ENCODE assay signal across 24 cellular contexts in the genomic region with DNA sequence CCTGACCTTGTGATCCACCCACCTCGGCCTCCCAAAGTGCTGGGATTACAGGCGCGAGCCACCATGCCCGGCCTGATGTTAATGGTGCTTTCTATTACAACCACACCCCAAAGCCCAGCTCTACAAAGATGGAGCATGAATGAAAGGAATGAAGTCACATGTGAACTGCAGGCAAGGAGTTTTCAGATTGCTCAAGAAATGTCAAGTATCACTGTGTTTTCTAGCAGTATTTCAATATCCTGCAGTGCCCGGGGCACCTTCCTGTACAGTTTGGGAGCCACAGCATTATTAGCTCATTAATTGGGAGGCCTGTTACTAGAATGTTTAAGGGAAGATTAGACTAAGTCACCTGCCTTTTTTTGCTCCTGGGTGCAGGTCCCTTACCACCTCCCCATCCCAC.
"Had no signal": no experiment of that assay in that cellular context is flagged by ENCODE, and none has a peak within 500 bp of the region (broad histone marks: within the 10 kb centered on the region; RNA-seq: fewer than 3 reads in every experiment).

No MANE protein-coding gene starts in this region.

- H3K9me3 ChIP-seq: Peyer's patch had no signal

- ATAC-seq: activated CD8-positive, alpha-beta T cell treated with anti-CD3 and anti-CD28 coated beads, Interleukin-2, amount 10 ng/mL, durations not matched to agents 7 days and 5 days; T-helper 17 cell had no signal

- H3K27me3 Mint-ChIP-seq: activated naive CD8-positive, alpha-beta T cell; T-helper 17 cell had no signal

- H3K27ac Mint-ChIP-seq: activated CD8-positive, alpha-beta T cell treated with anti-CD3 and anti-CD28 coated beads, Interleukin-2, amount 10 ng/mL, durations not matched to agents 7 days and 5 days; activated naive CD8-positive, alpha-beta T cell; T-helper 17 cell had no signal

- H3K27ac ChIP-seq: brain microvascular endothelial cell, Peyer's patch had no signal

- H3K4me1 ChIP-seq: Peyer's patch had no signal

- H3K27me3 ChIP-seq: brain microvascular endothelial cell, Peyer's patch had no signal

- DNase-seq: activated CD4-positive, alpha-beta T cell treated with anti-CD3 and anti-CD28 coated beads for 48 hours; activated CD4-positive, alpha-beta T cell treated with anti-CD3 and anti-CD28 coated beads, Interleukin-2, amount 50 U/mL, for 4 hours; activated CD4-positive, CD25-positive, alpha-beta regulatory T cell treated with anti-CD3 and anti-CD28 coated beads, Interleukin-2, amount 50 U/mL, for 72 hours; activated CD8-positive, alpha-beta memory T cell treated with anti-CD3 and anti-CD28 coated beads, Interleukin-2, amount 50 U/mL, for 48 hours; activated CD8-positive, alpha-beta T cell treated with anti-CD3 and anti-CD28 coated beads, Interleukin-2, amount 10 ng/mL, durations not matched to agents 7 days and 5 days; activated naive CD4-positive, alpha-beta T cell; activated T-cell treated with anti-CD3 and anti-CD28 coated beads, Interleukin-2, amount 50 U/mL, for 1 hour; brain microvascular endothelial cell; cerebellar nuclear complex; Karpas-422; NCI-H1105 treated with DMSO at 0.1 percent for 48 hours; NCI-H1436 treated with DMSO at 0.1 percent for 48 hours; NCI-H187; NCI-H2081; NCI-H510A treated with DMSO at 0.1 percent for 48 hours; NCI-H69; NK-92 treated with Interleukin-12 subunit alpha and Interleukin-12 subunit beta, amount 100 ng/mL, for 24 hours; OCI-M1; Peyer's patch; SIG-M5; T-helper 17 cell; T-helper 9 cell had no signal

- H3K4me3 ChIP-seq: Peyer's patch had no signal

- H3K9me3 Mint-ChIP-seq: WTC11 had no signal

- H3K4me3 Mint-ChIP-seq: activated CD8-positive, alpha-beta T cell treated with anti-CD3 and anti-CD28 coated beads, Interleukin-2, amount 10 ng/mL, durations not matched to agents 7 days and 5 days; activated naive CD8-positive, alpha-beta T cell; T-helper 17 cell; WTC11 had no signal
